18 cellular contexts compared by ENCODE assay signal in genomic region chr6:142612956-142613355, GRCh38.
"Had no signal": no experiment of that assay in that cellular context is flagged by ENCODE, and none has a peak within 500 bp of the region (broad histone marks: within the 10 kb centered on the region; RNA-seq: fewer than 3 reads in every experiment).

No MANE protein-coding gene starts in this region.

- DNase-seq: IMR-90, Karpas-422, KG1, MM.1S, NCI-H1092 treated with DMSO at 0.1 percent for 48 hours, NCI-H1436, NCI-H187, NCI-H2029, NCI-H2171 treated with DMSO at 0.1 percent for 48 hours, NCI-H524, NCI-H526 treated with DMSO at 0.1 percent for 48 hours, NCI-H748 treated with DMSO at 0.1 percent for 48 hours, SHP77, SK-N-SH, SW 1271 had no signal

- H3K4me2 ChIP-seq: SK-N-SH had no signal

- H3K9me2 ChIP-seq: SK-N-SH had no signal

- ATAC-seq: HepG2, Panc1 had no signal

- H3K9me3 ChIP-seq: SK-N-SH had no signal

- H3K27ac ChIP-seq: RWPE1 had no signal
